13 cellular contexts compared by ENCODE assay signal in the genomic region with DNA sequence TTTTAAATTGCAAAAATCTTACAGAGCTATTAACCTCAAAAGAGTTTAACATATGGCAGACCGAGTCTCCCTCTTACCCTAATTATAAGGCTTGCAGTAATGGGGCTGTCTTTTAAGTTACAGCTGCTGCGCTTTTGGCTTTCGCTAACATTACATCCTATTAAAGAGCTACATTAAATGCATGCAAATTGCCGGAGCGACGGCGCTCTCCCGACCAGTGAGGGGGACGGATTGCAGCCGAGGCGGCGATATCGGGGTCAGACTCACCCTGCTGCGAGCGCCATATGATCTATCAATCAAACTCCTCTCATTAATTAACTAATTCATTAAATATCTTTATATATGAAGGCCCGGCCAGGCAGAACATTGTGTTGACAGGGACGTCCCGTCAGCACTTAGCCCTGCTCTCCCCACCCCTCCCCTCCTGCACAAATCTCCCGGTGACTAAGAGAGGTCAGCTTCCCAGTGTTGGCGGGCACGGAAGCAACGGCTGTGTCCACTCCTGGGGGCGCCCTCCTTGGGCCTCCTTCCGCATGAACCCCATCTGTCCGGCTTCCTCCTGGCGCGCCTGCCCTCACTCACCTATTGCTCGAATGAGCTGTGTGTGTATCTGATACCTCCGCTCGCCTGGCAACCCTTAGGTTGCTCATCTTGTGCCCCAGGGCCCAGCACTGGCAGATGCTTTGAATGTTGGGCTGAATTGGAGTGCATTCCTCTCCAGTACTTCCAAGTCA.
DNase-seq lines count a peak whose midpoint lies in the region; ATAC-seq and TF ChIP-seq lines count a peak whose summit lies in the region.
"Had no signal": no experiment of that assay in that cellular context is flagged by ENCODE, and none has a peak within 500 bp of the region (broad histone marks: within the 10 kb centered on the region; RNA-seq: fewer than 3 reads in every experiment).

No MANE protein-coding gene starts in this region.

- no peaks in the 10 kb centered on the region for H3K9me3 ChIP-seq in mesodermal cell (ENCODE audit: control insufficient read depth, low read length)
- H3K9me3 ChIP-seq: right lobe of liver, vagina had no signal

- WGBS in mesodermal cell (ENCODE audit: insufficient coverage in 2 of 2), 2 experiments = 3 to 22% methylated on average over 19 to 24 of the region's 30 CpGs

- H3K4me1 Mint-ChIP-seq in endothelial cell (ENCODE audit: unreplicated experiment) = peaks cover 5% of the 10 kb centered on the region

- peaks cover 25% of the 10 kb centered on the region for H3K4me1 ChIP-seq in mesodermal cell (ENCODE audit: control insufficient read depth, insufficient read depth, low read length, poor library complexity, severe bottlenecking)

- no peaks in the 10 kb centered on the region for H3K9me3 Mint-ChIP-seq in endothelial cell (ENCODE audit: unreplicated experiment)
- H3K9me3 Mint-ChIP-seq: activated CD4-positive, alpha-beta memory T cell treated with anti-CD3 and anti-CD28 coated beads for 36 hours had no signal

- ATAC-seq in HG03045 (IDR thresholded peaks at IDR 0.05; ENCODE audit: unreplicated experiment) (no peak), GM21717 (IDR thresholded peaks at IDR 0.05; ENCODE audit: unreplicated experiment) (no peak), HG02763 (IDR thresholded peaks at IDR 0.05; ENCODE audit: unreplicated experiment) (no peak)
- ATAC-seq: activated naive CD4-positive, alpha-beta T cell treated with anti-CD3 and anti-CD28 coated beads, Interleukin-2, amount 50 U/mL, for 72 hours had no signal

- H3K4me3 Mint-ChIP-seq in endothelial cell (ENCODE audit: unreplicated experiment) = peak overlapping the region; percentile 79
- H3K4me3 Mint-ChIP-seq: activated CD4-positive, alpha-beta memory T cell treated with anti-CD3 and anti-CD28 coated beads for 36 hours had no signal

- DNase-seq in DMS 273 treated with DMSO at 0.1 percent for 48 hours (lab: John Stamatoyannopoulos, UW) (peak; percentile 49), NCI-H2171 treated with DMSO at 0.1 percent for 48 hours (lab: John Stamatoyannopoulos, UW) (peak; percentile 71), endothelial cell (ENCODE audit: low spot score) (peak; percentile 17), hippocampal formation (lab: John Stamatoyannopoulos, UW) (no peak)

- no peak overlapping the region for H3K27ac ChIP-seq in mesodermal cell (ENCODE audit: low read depth, low read length, severe bottlenecking)
- H3K27ac ChIP-seq: SK-N-MC, vagina had no signal

- H3K36me3 ChIP-seq in mesodermal cell (ENCODE audit: control insufficient read depth, insufficient read depth, low read length) = no peaks in the 10 kb centered on the region
- H3K36me3 ChIP-seq: right lobe of liver, vagina had no signal

- TF ChIP-seq CTCF in endothelial cell (IDR thresholded peaks at IDR 0.05; ENCODE audit: unreplicated experiment) = no peak

- H3K36me3 Mint-ChIP-seq in endothelial cell (ENCODE audit: low read depth, unreplicated experiment) = no peaks in the 10 kb centered on the region
- H3K36me3 Mint-ChIP-seq: activated CD4-positive, alpha-beta memory T cell treated with anti-CD3 and anti-CD28 coated beads for 36 hours had no signal

- peaks cover 15% of the 10 kb centered on the region for H3K27me3 Mint-ChIP-seq in endothelial cell (ENCODE audit: unreplicated experiment)

- no peak overlapping the region for H3K27ac Mint-ChIP-seq in endothelial cell (ENCODE audit: unreplicated experiment)
- H3K27ac Mint-ChIP-seq: activated CD4-positive, alpha-beta memory T cell treated with anti-CD3 and anti-CD28 coated beads for 36 hours; activated naive CD4-positive, alpha-beta T cell treated with anti-CD3 and anti-CD28 coated beads, Interleukin-2, amount 50 U/mL, for 72 hours had no signal

- H3K4me3 ChIP-seq in mesodermal cell (ENCODE audit: extremely low read depth, insufficient read depth, low read length, poor library complexity, severe bottlenecking) = peak overlapping the region; percentile 33
- H3K4me3 ChIP-seq: SK-N-MC had no signal

Comparison
In these comparisons a context has a peak if more than half of its experiments do, and no peak if none do; other contexts are left out.
1. DNase-seq: peak in DMS 273 treated with DMSO at 0.1 percent for 48 hours (single experiment), NCI-H2171 treated with DMSO at 0.1 percent for 48 hours (single experiment) and endothelial cell (single experiment); none in hippocampal formation (0 of 2).